In the genomic region with DNA sequence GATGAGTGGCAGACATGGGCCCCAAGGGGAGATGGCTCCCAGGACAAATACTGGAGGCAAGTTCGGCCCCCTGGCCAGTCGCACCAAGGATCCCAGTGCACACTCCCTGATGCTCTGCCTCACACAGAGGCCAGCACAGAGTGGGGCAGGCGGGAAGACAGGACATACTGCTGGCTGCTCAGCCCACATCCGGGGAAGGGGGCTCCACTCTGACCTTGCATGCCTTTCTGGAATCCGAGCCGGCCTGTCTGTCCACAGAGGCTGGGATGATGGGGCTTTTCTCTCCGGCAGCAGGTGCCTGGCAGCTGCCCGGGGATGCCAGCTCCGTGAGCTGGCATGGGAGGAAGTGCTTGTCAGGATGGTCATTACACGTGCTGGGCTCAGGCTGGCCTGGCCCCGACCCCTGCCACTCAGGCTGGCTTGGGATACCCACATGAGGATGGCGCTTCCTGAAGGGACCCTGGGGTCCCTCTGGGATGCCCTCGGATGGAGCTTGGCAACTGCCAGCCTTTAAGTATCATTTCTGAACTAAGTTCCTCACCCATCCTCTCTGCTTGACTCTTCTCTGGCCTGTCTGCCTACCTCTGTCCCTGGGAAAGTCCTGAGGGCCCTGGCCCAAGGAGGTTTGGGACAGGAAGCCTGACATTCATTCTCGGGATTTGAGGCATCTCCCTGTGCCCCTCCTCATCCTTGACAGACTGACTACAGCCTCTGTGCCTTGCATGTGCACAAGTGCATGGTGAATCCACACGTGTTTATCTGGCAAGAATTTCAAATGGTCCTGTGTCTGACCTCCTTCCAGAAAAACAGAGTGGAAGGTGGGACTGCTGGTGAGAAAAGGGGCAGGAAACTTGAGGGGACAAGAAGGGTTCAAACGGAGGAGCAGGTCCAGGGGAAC, we compare ENCODE assay signal across 1 cellular context.
TF ChIP-seq lines count a peak whose summit lies in the region.

No MANE protein-coding gene starts in this region.

TF ChIP-seq in WTC11, 78 proteins besides CTCF, POLR2A, EP300 and RAD21 (continued from another document):
- TF ChIP-seq ZNF138 (CRISPR knock-in tag; conservative IDR thresholded peaks at IDR 0.05): no peak
- TF ChIP-seq ZNF232 (CRISPR knock-in tag; IDR thresholded peaks at IDR 0.05): no peak
